ENCODE assay signal across 32 cellular contexts in genomic region chr7:12369072-12369471, GRCh38. TPM values are rescaled to one million over a fixed set of nuclear protein-coding genes. Genes with fewer than 3 reads are reported as not detected.
"Had no signal": no experiment of that assay in that cellular context is flagged by ENCODE, and none has a peak within 500 bp of the region (broad histone marks: within the 10 kb centered on the region; RNA-seq: fewer than 3 reads in every experiment).

No MANE protein-coding gene starts in this region.

- ATAC-seq: activated CD4-positive, alpha-beta T cell treated with anti-CD3 and anti-CD28 coated beads for 36 hours; activated CD8-positive, alpha-beta memory T cell treated with anti-CD3 and anti-CD28 coated beads, Interleukin-2, amount 10 ng/mL, durations not matched to agents 7 days and 5 days; activated CD8-positive, alpha-beta T cell treated with anti-CD3 and anti-CD28 coated beads, Interleukin-2, amount 10 ng/mL, durations not matched to agents 7 days and 5 days; activated naive CD8-positive, alpha-beta T cell treated with anti-CD3 and anti-CD28 coated beads, Interleukin-2, amount 50 U/mL, for 24 hours; body of pancreas; gastroesophageal sphincter had no signal

- H3K27ac Mint-ChIP-seq: activated CD4-positive, alpha-beta memory T cell treated with anti-CD3 and anti-CD28 coated beads for 36 hours; activated CD4-positive, alpha-beta T cell treated with anti-CD3 and anti-CD28 coated beads for 36 hours; activated CD4-positive, alpha-beta T cell treated with anti-CD3 and anti-CD28 coated beads, Interleukin-2, amount 10 ng/mL, durations not matched to agents 24 days and 14 days; activated CD8-positive, alpha-beta memory T cell treated with anti-CD3 and anti-CD28 coated beads, Interleukin-2, amount 10 ng/mL, durations not matched to agents 7 days and 5 days; activated CD8-positive, alpha-beta T cell treated with anti-CD3 and anti-CD28 coated beads, Interleukin-2, amount 10 ng/mL, durations not matched to agents 7 days and 5 days; activated naive CD4-positive, alpha-beta T cell treated with anti-CD3 and anti-CD28 coated beads for 36 hours; activated naive CD4-positive, alpha-beta T cell treated with anti-CD3 and anti-CD28 coated beads, Interleukin-2, amount 50 U/mL, for 24 hours; activated naive CD8-positive, alpha-beta T cell treated with anti-CD3 and anti-CD28 coated beads for 36 hours; activated naive CD8-positive, alpha-beta T cell treated with anti-CD3 and anti-CD28 coated beads, Interleukin-2, amount 50 U/mL, for 24 hours; activated T-helper 1 cell treated with anti-CD3 and anti-CD28 coated beads, Interleukin-12 subunit alpha, Interleukin-12 subunit beta, Interleukin-2, Interleukin-4 antibody, amounts not matched to agents 30 ng/mL and 10 ng/mL and 1 ng/mL, durations not matched to agents 14 hours and 24 hours and 36 hours; activated T-helper 2 cell treated with anti-CD3 and anti-CD28 coated beads, Interferon-gamma antibody, Interleukin-2, Interleukin-4, amounts not matched to agents 10 μg/mL and 5 μg/mL and 100 μg/mL, durations not matched to agents 14 hours and 24 hours and 36 hours had no signal

- H3K9me3 Mint-ChIP-seq: activated CD4-positive, alpha-beta memory T cell treated with anti-CD3 and anti-CD28 coated beads for 36 hours; activated CD4-positive, alpha-beta T cell treated with anti-CD3 and anti-CD28 coated beads, Interleukin-2, amount 10 ng/mL, durations not matched to agents 24 days and 14 days; activated naive CD4-positive, alpha-beta T cell treated with anti-CD3 and anti-CD28 coated beads for 36 hours; activated naive CD4-positive, alpha-beta T cell treated with anti-CD3 and anti-CD28 coated beads, Interleukin-2, amount 50 U/mL, for 24 hours; activated naive CD8-positive, alpha-beta T cell treated with anti-CD3 and anti-CD28 coated beads for 36 hours; activated naive CD8-positive, alpha-beta T cell treated with anti-CD3 and anti-CD28 coated beads, Interleukin-2, amount 50 U/mL, for 24 hours; activated T-helper 1 cell treated with anti-CD3 and anti-CD28 coated beads, Interleukin-12 subunit alpha, Interleukin-12 subunit beta, Interleukin-2, Interleukin-4 antibody, amounts not matched to agents 30 ng/mL and 10 ng/mL and 1 ng/mL, durations not matched to agents 14 hours and 24 hours and 36 hours; activated T-helper 2 cell treated with anti-CD3 and anti-CD28 coated beads, Interferon-gamma antibody, Interleukin-2, Interleukin-4, amounts not matched to agents 10 μg/mL and 5 μg/mL and 100 μg/mL, durations not matched to agents 14 hours and 24 hours and 36 hours had no signal

- H3K4me1 Mint-ChIP-seq: activated CD4-positive, alpha-beta T cell treated with anti-CD3 and anti-CD28 coated beads for 36 hours; activated CD4-positive, alpha-beta T cell treated with anti-CD3 and anti-CD28 coated beads, Interleukin-2, amount 10 ng/mL, durations not matched to agents 24 days and 14 days; activated CD8-positive, alpha-beta memory T cell treated with anti-CD3 and anti-CD28 coated beads, Interleukin-2, amount 10 ng/mL, durations not matched to agents 7 days and 5 days; activated naive CD4-positive, alpha-beta T cell treated with anti-CD3 and anti-CD28 coated beads, Interleukin-2, amount 50 U/mL, for 24 hours; activated naive CD8-positive, alpha-beta T cell treated with anti-CD3 and anti-CD28 coated beads for 36 hours; activated naive CD8-positive, alpha-beta T cell treated with anti-CD3 and anti-CD28 coated beads, Interleukin-2, amount 50 U/mL, for 24 hours had no signal

- H3K9me3 ChIP-seq: body of pancreas, colonic mucosa, esophagus squamous epithelium, gastroesophageal sphincter had no signal

- FAIRE-seq: endometrium, endothelial cell of umbilical vein had no signal

- H3K27me3 Mint-ChIP-seq: activated CD4-positive, alpha-beta T cell treated with anti-CD3 and anti-CD28 coated beads for 36 hours; activated CD4-positive, alpha-beta T cell treated with anti-CD3 and anti-CD28 coated beads, Interleukin-2, amount 10 ng/mL, durations not matched to agents 24 days and 14 days; activated CD8-positive, alpha-beta memory T cell treated with anti-CD3 and anti-CD28 coated beads, Interleukin-2, amount 10 ng/mL, durations not matched to agents 7 days and 5 days; activated naive CD8-positive, alpha-beta T cell treated with anti-CD3 and anti-CD28 coated beads for 36 hours; activated naive CD8-positive, alpha-beta T cell treated with anti-CD3 and anti-CD28 coated beads, Interleukin-2, amount 50 U/mL, for 24 hours had no signal

- H3K36me3 ChIP-seq: adrenal gland, colonic mucosa, esophagus squamous epithelium, gastroesophageal sphincter had no signal

- H3K4me3 Mint-ChIP-seq: activated CD4-positive, alpha-beta memory T cell treated with anti-CD3 and anti-CD28 coated beads for 36 hours; activated CD4-positive, alpha-beta T cell treated with anti-CD3 and anti-CD28 coated beads for 36 hours; activated CD4-positive, alpha-beta T cell treated with anti-CD3 and anti-CD28 coated beads, Interleukin-2, amount 10 ng/mL, durations not matched to agents 24 days and 14 days; activated CD8-positive, alpha-beta memory T cell treated with anti-CD3 and anti-CD28 coated beads, Interleukin-2, amount 10 ng/mL, durations not matched to agents 7 days and 5 days; activated CD8-positive, alpha-beta T cell treated with anti-CD3 and anti-CD28 coated beads, Interleukin-2, amount 10 ng/mL, durations not matched to agents 7 days and 5 days; activated naive CD4-positive, alpha-beta T cell treated with anti-CD3 and anti-CD28 coated beads for 36 hours; activated naive CD4-positive, alpha-beta T cell treated with anti-CD3 and anti-CD28 coated beads, Interleukin-2, amount 50 U/mL, for 24 hours; activated naive CD8-positive, alpha-beta T cell treated with anti-CD3 and anti-CD28 coated beads for 36 hours; activated naive CD8-positive, alpha-beta T cell treated with anti-CD3 and anti-CD28 coated beads, Interleukin-2, amount 50 U/mL, for 24 hours; activated T-helper 1 cell treated with anti-CD3 and anti-CD28 coated beads, Interleukin-12 subunit alpha, Interleukin-12 subunit beta, Interleukin-2, Interleukin-4 antibody, amounts not matched to agents 30 ng/mL and 10 ng/mL and 1 ng/mL, durations not matched to agents 14 hours and 24 hours and 36 hours had no signal

- H3K36me3 Mint-ChIP-seq: activated CD4-positive, alpha-beta memory T cell treated with anti-CD3 and anti-CD28 coated beads for 36 hours; activated CD8-positive, alpha-beta memory T cell treated with anti-CD3 and anti-CD28 coated beads, Interleukin-2, amount 10 ng/mL, durations not matched to agents 7 days and 5 days; activated naive CD8-positive, alpha-beta T cell treated with anti-CD3 and anti-CD28 coated beads for 36 hours had no signal

- H3K27me3 ChIP-seq: adrenal gland, body of pancreas, colonic mucosa, esophagus squamous epithelium, gastroesophageal sphincter had no signal

- H3K4me1 ChIP-seq: adrenal gland, body of pancreas, colonic mucosa, esophagus squamous epithelium, gastroesophageal sphincter had no signal

- H3K4me3 ChIP-seq: adrenal gland, body of pancreas, colonic mucosa, esophagus squamous epithelium, gastroesophageal sphincter had no signal

- H3K27ac ChIP-seq: adrenal gland, body of pancreas, colonic mucosa, epithelial cell of prostate, esophagus squamous epithelium, gastroesophageal sphincter had no signal

- DNase-seq: activated CD4-positive, alpha-beta memory T cell treated with anti-CD3 and anti-CD28 coated beads for 36 hours; activated CD4-positive, alpha-beta T cell treated with anti-CD3 and anti-CD28 coated beads for 36 hours; activated CD4-positive, alpha-beta T cell treated with anti-CD3 and anti-CD28 coated beads, Interleukin-2, amount 10 ng/mL, durations not matched to agents 24 days and 14 days; activated CD4-positive, CD25-positive, alpha-beta regulatory T cell; activated CD4-positive, CD25-positive, alpha-beta regulatory T cell treated with anti-CD3 and anti-CD28 coated beads, Interleukin-2, amount 50 U/mL, for 72 hours; activated CD8-positive, alpha-beta memory T cell treated with anti-CD3 and anti-CD28 coated beads, Interleukin-2, amount 10 ng/mL, durations not matched to agents 7 days and 5 days; activated CD8-positive, alpha-beta memory T cell treated with anti-CD3 and anti-CD28 coated beads, Interleukin-2, amount 50 U/mL, for 4 hours; activated CD8-positive, alpha-beta T cell treated with anti-CD3 and anti-CD28 coated beads, Interleukin-2, amount 10 ng/mL, durations not matched to agents 7 days and 5 days; activated effector memory CD4-positive, alpha-beta T cell treated with anti-CD3 and anti-CD28 coated beads, Interleukin-2, amount 50 U/mL, for 16 hours; activated naive CD4-positive, alpha-beta T cell treated with anti-CD3 and anti-CD28 coated beads for 36 hours; activated naive CD8-positive, alpha-beta T cell treated with anti-CD3 and anti-CD28 coated beads for 36 hours; activated naive CD8-positive, alpha-beta T cell treated with anti-CD3 and anti-CD28 coated beads, Interleukin-2, amount 50 U/mL, for 24 hours; activated T-cell treated with anti-CD3 and anti-CD28 coated beads, Interleukin-2, amount 50 U/mL, for 1 hour; activated T-cell treated with anti-CD3 and anti-CD28 coated beads, Interleukin-2, amount 50 U/mL, for 48 hours; adrenal gland; amygdala; aorta; body of pancreas; central memory CD4-positive, alpha-beta T cell; cerebellar nuclear complex; colonic mucosa; effector CD8-positive, alpha-beta T cell; esophagus squamous epithelium; foreskin melanocyte; T-helper 2 cell had no signal

RNA-seq across cellular contexts. Expression of gene VWDE, which starts 34.6 kb away (rescaled TPM):
- polyA plus RNA-seq: aorta had no signal
